8 cellular contexts compared by ENCODE assay signal in the genomic region with DNA sequence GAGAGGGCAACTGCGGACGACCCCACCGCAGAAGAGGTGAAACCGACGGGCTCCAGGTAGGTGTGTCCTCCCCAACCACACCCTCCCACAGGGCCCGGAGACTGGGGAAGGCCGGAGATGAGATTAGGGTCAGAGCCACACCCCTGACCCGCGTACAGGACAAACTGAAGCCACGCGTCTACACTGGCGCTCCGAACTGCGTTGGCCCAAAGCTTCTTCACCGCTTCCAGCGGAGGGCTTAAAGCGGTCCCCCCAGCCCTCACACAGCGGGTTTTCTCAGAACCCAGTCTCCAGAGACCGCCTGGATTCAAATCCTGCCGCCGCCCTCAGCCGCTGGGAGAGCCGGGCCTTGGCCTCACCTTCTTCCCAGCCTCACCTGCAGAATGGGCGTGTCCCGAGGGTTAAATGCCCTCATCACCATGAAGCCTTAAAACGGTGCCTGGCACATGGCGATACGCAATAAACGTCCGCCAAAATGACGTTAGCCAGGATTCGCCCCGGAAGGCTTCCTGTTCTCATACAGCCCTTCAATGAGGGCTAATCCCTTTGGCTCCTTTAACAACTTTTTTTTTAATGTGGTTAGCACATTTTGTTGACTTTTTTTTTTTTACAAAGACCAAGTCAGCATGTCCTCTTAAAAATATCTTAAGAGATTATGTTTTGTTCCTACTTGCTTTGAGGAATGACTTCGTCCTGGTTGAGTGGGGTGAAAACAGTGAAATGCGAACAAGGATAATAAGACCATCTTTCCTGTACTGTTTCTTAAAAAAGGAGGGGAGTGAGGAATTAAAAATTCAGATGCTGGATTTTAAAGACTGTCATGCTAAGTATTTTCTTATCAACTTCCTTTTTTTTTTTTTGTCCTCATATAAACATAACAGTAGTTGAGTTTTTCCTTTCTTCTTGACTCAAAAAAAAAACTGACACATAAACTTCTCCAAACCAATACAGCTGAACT. TPM values are rescaled to one million over a fixed set of nuclear protein-coding genes. Genes with fewer than 3 reads are reported as not detected.
DNase-seq lines count a peak whose midpoint lies in the region; ATAC-seq, FAIRE-seq and TF ChIP-seq lines count a peak whose summit lies in the region.

No MANE protein-coding gene starts in this region.

- no peaks in the 10 kb centered on the region for H3K9me3 ChIP-seq in CD4-positive, alpha-beta T cell (ENCODE audit: control insufficient read depth, low read length)
- no peaks in the 10 kb centered on the region for H3K9me3 ChIP-seq in OCI-LY7 (ENCODE audit: low read length)
- no peaks in the 10 kb centered on the region for H3K9me3 ChIP-seq in naive thymus-derived CD4-positive, alpha-beta T cell (ENCODE audit: control insufficient read depth in 2 of 3, low read length in 3 of 3)

- H3K79me2 ChIP-seq in OCI-LY7 (ENCODE audit: insufficient read depth, low read depth, low read length), result peaks cover 6% of the 10 kb centered on the region; the same call in 1 of the 2 replicates

- POLR2A ChIA-PET in CD4-positive, alpha-beta T cell (lab: Charles Lee), result interaction anchor here (0.6 to 2.7 kb wide), 36 partner anchors 9 to 546 kb away, joined by 3 to 111 read pairs (median 6); a partner anchor contains a TSS
- POLR2A ChIA-PET in OCI-LY7 (lab: Charles Lee), result interaction anchor here (0.5 to 3.2 kb wide), 11 partner anchors 14 to 326 kb away, joined by 3 to 50 read pairs (median 4); a partner anchor contains a TSS
- POLR2A ChIA-PET in naive thymus-derived CD4-positive, alpha-beta T cell (lab: Charles Lee), result interaction anchor here (0.6 to 10.9 kb wide), 28 partner anchors 10 to 912 kb away, joined by 3 to 136 read pairs (median 6); a partner anchor contains a TSS

- no peaks in the 10 kb centered on the region for H3K36me3 ChIP-seq in OCI-LY7 (ENCODE audit: insufficient read depth, low read length)
- no peaks in the 10 kb centered on the region for H3K36me3 ChIP-seq in naive thymus-derived CD4-positive, alpha-beta T cell (ENCODE audit: control insufficient read depth in 2 of 3, insufficient read depth in 3 of 3, low read length in 3 of 3)

- no peak for TF ChIP-seq CTCF in CD4-positive, alpha-beta T cell (IDR thresholded peaks at IDR 0.05)
- TF ChIP-seq CTCF in OCI-LY7 (conservative IDR thresholded peaks at IDR 0.05; ENCODE audit: low read length), result no peak
- TF ChIP-seq CTCF in chondrocyte (IDR thresholded peaks at IDR 0.05), result no peak

- peak overlapping the region; percentile 92; the same call in 1 of the 2 replicates for H2AFZ ChIP-seq in OCI-LY7 (ENCODE audit: low read length)

- H3K27ac ChIP-seq in CD4-positive, alpha-beta T cell (ENCODE audit: low read depth, low read length), result peak overlapping the region; percentile 68
- peak overlapping the region; percentile 83 for H3K27ac ChIP-seq in OCI-LY7 (ENCODE audit: low read depth, low read length, poor library complexity, severe bottlenecking)
- H3K27ac ChIP-seq in naive thymus-derived CD4-positive, alpha-beta T cell (ENCODE audit: low read depth, low read length), result peak overlapping the region; percentile 67

- peak overlapping the region; percentile 67 for H3K4me3 ChIP-seq in OCI-LY7 (ENCODE audit: low read depth, low read length, poor library complexity, severe bottlenecking)
- H3K4me3 ChIP-seq in naive thymus-derived CD4-positive, alpha-beta T cell (ENCODE audit: low read length), result peak overlapping the region; percentile 49

- H3K27me3 ChIP-seq in CD4-positive, alpha-beta T cell (ENCODE audit: control insufficient read depth, insufficient read depth, low read length), result no peaks in the 10 kb centered on the region
- no peaks in the 10 kb centered on the region for H3K27me3 ChIP-seq in naive thymus-derived CD4-positive, alpha-beta T cell (ENCODE audit: control insufficient read depth in 2 of 2, insufficient read depth in 2 of 2, low read length in 2 of 2)

- peak overlapping the region; percentile 86 for H3K4me3 Mint-ChIP-seq in CD4-positive, alpha-beta T cell
- no peak overlapping the region for H3K4me3 Mint-ChIP-seq in chondrocyte (ENCODE audit: unreplicated experiment)
- peak overlapping the region; percentile 76 to 95 (median 86) for H3K4me3 Mint-ChIP-seq in naive thymus-derived CD4-positive, alpha-beta T cell

- no TSS peak for BruUV-seq in OCI-LY7 (replicated peaks; lab: Mats Ljungman, UMichigan)

- CTCF ChIA-PET in CD4-positive, alpha-beta T cell (lab: Charles Lee), result interaction anchor here (0.8 to 3.1 kb wide), 6 partner anchors 12 to 128 kb away, joined by 3 to 13 read pairs (median 4); no protein-coding TSS in a partner anchor
- CTCF ChIA-PET in OCI-LY7 (lab: Charles Lee; ENCODE audit: unreplicated experiment), result no interaction called here
- CTCF ChIA-PET in naive thymus-derived CD4-positive, alpha-beta T cell (lab: Charles Lee), result interaction anchor here (0.7 to 1.5 kb wide), 4 partner anchors 26 to 185 kb away, joined by 3 to 6 read pairs (median 4); no protein-coding TSS in a partner anchor

- peak in 5 of 10 experiments; percentile 5 to 39 (median 28) for DNase-seq in CD4-positive, alpha-beta T cell
- DNase-seq in OCI-LY7 (ENCODE audit: low spot score) (no peak), chondrocyte (ENCODE audit: low spot score) (no peak), NCI-H1092 (lab: John Stamatoyannopoulos, UW) (no peak), RCC 7860 (ENCODE audit: low spot score) (no peak)
- DNase-seq in naive thymus-derived CD4-positive, alpha-beta T cell, result peak in 5 of 9 donors; percentile 22 to 43 (median 34)

- H3K4me2 ChIP-seq in OCI-LY7 (ENCODE audit: low read length), result peak overlapping the region; percentile 75

- peaks cover 45% of the 10 kb centered on the region for H3K4me1 Mint-ChIP-seq in CD4-positive, alpha-beta T cell (ENCODE audit: low read depth)
- peaks cover 44% of the 10 kb centered on the region for H3K4me1 Mint-ChIP-seq in chondrocyte (ENCODE audit: low read depth)
- peaks cover 17 to 57% (median 49%) of the 10 kb centered on the region in 7 donors for H3K4me1 Mint-ChIP-seq in naive thymus-derived CD4-positive, alpha-beta T cell

- H3K9me3 Mint-ChIP-seq in CD4-positive, alpha-beta T cell, result no peaks in the 10 kb centered on the region
- H3K9me3 Mint-ChIP-seq in chondrocyte (ENCODE audit: low read depth), result no peaks in the 10 kb centered on the region
- H3K9me3 Mint-ChIP-seq in naive thymus-derived CD4-positive, alpha-beta T cell, result peaks cover 0 to 3% (median 0%) of the 10 kb centered on the region in 11 donors

- H3K27me3 Mint-ChIP-seq in CD4-positive, alpha-beta T cell, result no peaks in the 10 kb centered on the region
- no peaks in the 10 kb centered on the region for H3K27me3 Mint-ChIP-seq in chondrocyte (ENCODE audit: low read depth)
- H3K27me3 Mint-ChIP-seq in naive thymus-derived CD4-positive, alpha-beta T cell, result no peaks in the 10 kb centered on the region

- H3K36me3 Mint-ChIP-seq in CD4-positive, alpha-beta T cell (ENCODE audit: low read depth), result peaks cover 17% of the 10 kb centered on the region
- H3K36me3 Mint-ChIP-seq in chondrocyte (ENCODE audit: low read depth), result no peaks in the 10 kb centered on the region
- peaks cover 0 to 13% (median 11%) of the 10 kb centered on the region in 5 donors for H3K36me3 Mint-ChIP-seq in naive thymus-derived CD4-positive, alpha-beta T cell

- peak overlapping the region; percentile 94 for H3K27ac Mint-ChIP-seq in CD4-positive, alpha-beta T cell
- H3K27ac Mint-ChIP-seq in chondrocyte (ENCODE audit: unreplicated experiment), result peak overlapping the region; percentile 61
- peak overlapping the region; percentile 92 to 99 (median 98) for H3K27ac Mint-ChIP-seq in naive thymus-derived CD4-positive, alpha-beta T cell

- peak; percentile 1 for ATAC-seq in CD4-positive, alpha-beta T cell (ENCODE audit: poor library complexity)
- ATAC-seq in naive thymus-derived CD4-positive, alpha-beta T cell, result no peak
- ATAC-seq in HG03097 (IDR thresholded peaks at IDR 0.05; ENCODE audit: low FRiP score, unreplicated experiment) (no peak), GM18861 (IDR thresholded peaks at IDR 0.05; ENCODE audit: unreplicated experiment) (no peak)

- H4K20me1 ChIP-seq in OCI-LY7 (ENCODE audit: insufficient read depth, low read length), result no peaks in the 10 kb centered on the region

- peaks cover 51% of the 10 kb centered on the region for H3K4me1 ChIP-seq in OCI-LY7 (ENCODE audit: insufficient read depth, low read length, poor library complexity, severe bottlenecking)
- peaks cover 12 to 22% of the 10 kb centered on the region in 2 donors for H3K4me1 ChIP-seq in naive thymus-derived CD4-positive, alpha-beta T cell (ENCODE audit: control insufficient read depth in 2 of 2, insufficient read depth in 2 of 2, low read length in 2 of 2)

- H3K9me2 ChIP-seq in OCI-LY7 (ENCODE audit: insufficient read depth, low read length), result no peaks in the 10 kb centered on the region

- FAIRE-seq in RCC 7860 (lab: Jason Lieb, UNC), result no peak

- intact Hi-C loops in CD4-positive, alpha-beta T cell (cut with DNase I, micrococcal nuclease), result loop anchor here in 1 of 2 experiments (1.0 to 5.0 kb wide), 4 partner anchors 14 to 99 kb away; no protein-coding TSS in a partner anchor
- intact Hi-C loops in OCI-LY7 (cut with micrococcal nuclease; ENCODE audit: unreplicated experiment), result no loop called here
- intact Hi-C loops in naive thymus-derived CD4-positive, alpha-beta T cell (cut with micrococcal nuclease), result loop anchor here (1.0 to 2.0 kb wide), 9 partner anchors 13 to 98 kb away; no protein-coding TSS in a partner anchor

RNA-seq across cellular contexts. Expression of a gene that starts 15.1 kb away (rescaled TPM):
- total RNA-seq in CD4-positive, alpha-beta T cell, result 10 to 100 TPM; 83.5 to 87.4 TPM
- total RNA-seq in OCI-LY7 (2014; rRNA removed; shearing (Covaris generic)), result 35.1 and 39.7 TPM in 2 replicates
- total RNA-seq in OCI-LY7 (2022), result 68.4 and 77.0 TPM in 2 replicates
- 26.9 to 28.7 TPM (median 27.0 TPM) in 3 replicates for total RNA-seq in chondrocyte
- total RNA-seq in naive thymus-derived CD4-positive, alpha-beta T cell, result 100 to 1,000 TPM in 3 of 5 experiments, 10 to 100 TPM in 2; 72.6 to 104 (median 100) TPM
- 10 to 100 TPM; 17.3 to 55.2 TPM for polyA plus RNA-seq in naive thymus-derived CD4-positive, alpha-beta T cell

Comparison
In these comparisons a context has a peak if more than half of its experiments do, and no peak if none do; other contexts are left out.
1. DNase-seq: peak in naive thymus-derived CD4-positive, alpha-beta T cell (5 of 9); none in OCI-LY7 (single experiment), chondrocyte (single experiment), NCI-H1092 (single experiment) and RCC 7860 (single experiment).
2. Peak in every context shown above with its lines, with median percentiles within 50 percentile points of each other: H3K27ac ChIP-seq and H3K27ac Mint-ChIP-seq.